9 cellular contexts compared by ENCODE assay signal in the genomic region with DNA sequence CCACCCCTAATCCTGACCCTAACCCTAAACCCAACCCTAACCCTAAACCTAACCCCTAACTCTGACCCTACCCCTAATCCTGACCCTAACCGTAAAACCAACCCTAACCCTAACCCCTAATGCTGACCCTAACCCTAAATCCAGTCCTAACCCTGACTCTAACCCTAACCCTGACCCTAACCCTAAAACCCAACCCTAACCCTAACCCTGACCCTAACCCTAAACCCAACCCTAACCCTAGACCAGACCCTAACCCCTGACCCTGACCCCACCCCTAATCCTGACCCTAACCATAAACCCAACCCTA. TPM values are rescaled to one million over a fixed set of nuclear protein-coding genes. Genes with fewer than 3 reads are reported as not detected.
DNase-seq lines count a peak whose midpoint lies in the region; ATAC-seq, FAIRE-seq and TF ChIP-seq lines count a peak whose summit lies in the region.
"Had no signal": no experiment of that assay in that cellular context is flagged by ENCODE, and none has a peak within 500 bp of the region (broad histone marks: within the 10 kb centered on the region; RNA-seq: fewer than 3 reads in every experiment).

No MANE protein-coding gene starts in this region.

- TF ChIP-seq RAD21 in A549 (conservative IDR thresholded peaks at IDR 0.05 in 1 of 2, IDR thresholded peaks at IDR 0.05 in 1 of 2) = no peak

- no peak for DNase-seq in A549 (ENCODE audit: low read depth in 1 of 2, low spot score in 1 of 2)
- no peak for DNase-seq in chondrocyte (ENCODE audit: low spot score)
- DNase-seq in foreskin melanocyte = no peak
- no peak for DNase-seq in caudate nucleus (lab: John Stamatoyannopoulos, UW)
- no peak for DNase-seq in glomerular visceral epithelial cell (ENCODE audit: extremely low spot score)
- DNase-seq in CD1c-positive myeloid dendritic cell (ENCODE audit: extremely low spot score) = no peak

- H3K4me2 ChIP-seq in A549 = peak overlapping the region; percentile 76

- TF ChIP-seq POLR2A in A549 (IDR thresholded peaks at IDR 0.05; ENCODE audit: low read length) = no peak

- H3K4me1 ChIP-seq in A549 = peaks cover 8% of the 10 kb centered on the region; the same call in 2 of the 3 replicates
- no peaks in the 10 kb centered on the region for H3K4me1 ChIP-seq in HEK293 (ENCODE audit: control insufficient read depth, insufficient read depth, low read length)
- peaks cover 15 to 25% of the 10 kb centered on the region in 2 donors for H3K4me1 ChIP-seq in muscle layer of duodenum (ENCODE audit: control insufficient read depth in 1 of 2, insufficient read depth in 2 of 2, low read length in 2 of 2)

- H3K4me1 Mint-ChIP-seq in chondrocyte (ENCODE audit: low read depth) = peaks cover 23% of the 10 kb centered on the region

- no peaks in the 10 kb centered on the region for H3K9me3 Mint-ChIP-seq in chondrocyte (ENCODE audit: low read depth)

- no peaks in the 10 kb centered on the region for H3K36me3 Mint-ChIP-seq in chondrocyte (ENCODE audit: low read depth)

- no peak for FAIRE-seq in A549 (lab: Jason Lieb, UNC)

- no peaks in the 10 kb centered on the region for H3K9me3 ChIP-seq in A549
- H3K9me3 ChIP-seq in HEK293 (ENCODE audit: control insufficient read depth, insufficient read depth, low read depth, low read length) = no peaks in the 10 kb centered on the region
- H3K9me3 ChIP-seq in muscle layer of duodenum (ENCODE audit: control insufficient read depth in 1 of 2, low read length in 2 of 2) = no peaks in the 10 kb centered on the region

- peaks cover 0 to 18% of the 10 kb centered on the region in 2 experiments; a peak in 1 of 3 replicates for H3K36me3 ChIP-seq in HEK293 (ENCODE audit: control insufficient read depth in 2 of 2, insufficient read depth in 1 of 2, low read length in 2 of 2)
- no peaks in the 10 kb centered on the region for H3K36me3 ChIP-seq in muscle layer of duodenum (ENCODE audit: control insufficient read depth in 1 of 2, insufficient read depth in 2 of 2, low read length in 2 of 2)
- H3K36me3 ChIP-seq: cardiac muscle cell had no signal

- no peak for ATAC-seq in A549

- no peak overlapping the region for H3K27ac Mint-ChIP-seq in chondrocyte (ENCODE audit: unreplicated experiment)

- 89% methylated on average over 1 of the region's 1 CpG for WGBS in A549 (ENCODE audit: missing lambda C conversion rate)

- H3K4me3 Mint-ChIP-seq in chondrocyte (ENCODE audit: unreplicated experiment) = peak overlapping the region; percentile 79

- H3K27me3 ChIP-seq in muscle layer of duodenum (ENCODE audit: low read depth, low read length) = no peaks in the 10 kb centered on the region
- H3K27me3 ChIP-seq: cardiac muscle cell had no signal

- POLR2A ChIA-PET in A549 (lab: Yijun Ruan, JAX) (no interaction called here), HEK293 (lab: Yijun Ruan, JAX) (interaction anchor here (0.6 kb wide), 1 partner anchor 30 kb away, joined by 4 read pairs; a partner anchor contains a TSS)

- H3K4me3 ChIP-seq in A549 (peak overlapping the region; percentile 99), HEK293 (ENCODE audit: low read depth, low read length) (no peak overlapping the region), muscle layer of duodenum (ENCODE audit: low read depth in 1 of 2, low read length in 2 of 2) (peak overlapping the region; percentile 52 to 80)

- H3K27ac ChIP-seq in A549 (peak overlapping the region; percentile 68 to 98; a peak in 5 of 6 replicates), HEK293 (ENCODE audit: extremely low read depth, low read depth, low read length) (no peak overlapping the region), muscle layer of duodenum (ENCODE audit: low read length) (no peak overlapping the region), caudate nucleus (ENCODE audit: low read depth, low read length) (no peak overlapping the region)

- CTCF ChIA-PET in A549 (lab: Yijun Ruan, JAX) = no interaction called here
- CTCF ChIA-PET in HEK293 (lab: Yijun Ruan, JAX) = no interaction called here

- H3K27me3 Mint-ChIP-seq in chondrocyte (ENCODE audit: low read depth) = peaks cover 3% of the 10 kb centered on the region

- TF ChIP-seq EP300 in A549 (IDR thresholded peaks at IDR 0.05) = no peak

- TF ChIP-seq CTCF in A549 (IDR thresholded peaks at IDR 0.05) = no peak
- TF ChIP-seq CTCF in HEK293 (tag by site-specific recombination; IDR thresholded peaks at IDR 0.05) = no peak
- no peak for TF ChIP-seq CTCF in chondrocyte (IDR thresholded peaks at IDR 0.05)

TF ChIP-seq in A549, 52 proteins besides CTCF, POLR2A, EP300 and RAD21 (continues in another document):
- TF ChIP-seq, protein P1, sequence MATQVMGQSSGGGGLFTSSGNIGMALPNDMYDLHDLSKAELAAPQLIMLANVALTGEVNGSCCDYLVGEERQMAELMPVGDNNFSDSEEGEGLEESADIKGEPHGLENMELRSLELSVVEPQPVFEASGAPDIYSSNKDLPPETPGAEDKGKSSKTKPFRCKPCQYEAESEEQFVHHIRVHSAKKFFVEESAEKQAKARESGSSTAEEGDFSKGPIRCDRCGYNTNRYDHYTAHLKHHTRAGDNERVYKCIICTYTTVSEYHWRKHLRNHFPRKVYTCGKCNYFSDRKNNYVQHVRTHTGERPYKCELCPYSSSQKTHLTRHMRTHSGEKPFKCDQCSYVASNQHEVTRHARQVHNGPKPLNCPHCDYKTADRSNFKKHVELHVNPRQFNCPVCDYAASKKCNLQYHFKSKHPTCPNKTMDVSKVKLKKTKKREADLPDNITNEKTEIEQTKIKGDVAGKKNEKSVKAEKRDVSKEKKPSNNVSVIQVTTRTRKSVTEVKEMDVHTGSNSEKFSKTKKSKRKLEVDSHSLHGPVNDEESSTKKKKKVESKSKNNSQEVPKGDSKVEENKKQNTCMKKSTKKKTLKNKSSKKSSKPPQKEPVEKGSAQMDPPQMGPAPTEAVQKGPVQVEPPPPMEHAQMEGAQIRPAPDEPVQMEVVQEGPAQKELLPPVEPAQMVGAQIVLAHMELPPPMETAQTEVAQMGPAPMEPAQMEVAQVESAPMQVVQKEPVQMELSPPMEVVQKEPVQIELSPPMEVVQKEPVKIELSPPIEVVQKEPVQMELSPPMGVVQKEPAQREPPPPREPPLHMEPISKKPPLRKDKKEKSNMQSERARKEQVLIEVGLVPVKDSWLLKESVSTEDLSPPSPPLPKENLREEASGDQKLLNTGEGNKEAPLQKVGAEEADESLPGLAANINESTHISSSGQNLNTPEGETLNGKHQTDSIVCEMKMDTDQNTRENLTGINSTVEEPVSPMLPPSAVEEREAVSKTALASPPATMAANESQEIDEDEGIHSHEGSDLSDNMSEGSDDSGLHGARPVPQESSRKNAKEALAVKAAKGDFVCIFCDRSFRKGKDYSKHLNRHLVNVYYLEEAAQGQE (IDR thresholded peaks at IDR 0.05) = no peak

TF ChIP-seq in HEK293, 187 proteins besides CTCF, POLR2A, EP300 and RAD21 (continues in another document):
- TF ChIP-seq ZNF768 (tag by site-specific recombination; IDR thresholded peaks at IDR 0.05) = no peak
- TF ChIP-seq, protein P2, sequence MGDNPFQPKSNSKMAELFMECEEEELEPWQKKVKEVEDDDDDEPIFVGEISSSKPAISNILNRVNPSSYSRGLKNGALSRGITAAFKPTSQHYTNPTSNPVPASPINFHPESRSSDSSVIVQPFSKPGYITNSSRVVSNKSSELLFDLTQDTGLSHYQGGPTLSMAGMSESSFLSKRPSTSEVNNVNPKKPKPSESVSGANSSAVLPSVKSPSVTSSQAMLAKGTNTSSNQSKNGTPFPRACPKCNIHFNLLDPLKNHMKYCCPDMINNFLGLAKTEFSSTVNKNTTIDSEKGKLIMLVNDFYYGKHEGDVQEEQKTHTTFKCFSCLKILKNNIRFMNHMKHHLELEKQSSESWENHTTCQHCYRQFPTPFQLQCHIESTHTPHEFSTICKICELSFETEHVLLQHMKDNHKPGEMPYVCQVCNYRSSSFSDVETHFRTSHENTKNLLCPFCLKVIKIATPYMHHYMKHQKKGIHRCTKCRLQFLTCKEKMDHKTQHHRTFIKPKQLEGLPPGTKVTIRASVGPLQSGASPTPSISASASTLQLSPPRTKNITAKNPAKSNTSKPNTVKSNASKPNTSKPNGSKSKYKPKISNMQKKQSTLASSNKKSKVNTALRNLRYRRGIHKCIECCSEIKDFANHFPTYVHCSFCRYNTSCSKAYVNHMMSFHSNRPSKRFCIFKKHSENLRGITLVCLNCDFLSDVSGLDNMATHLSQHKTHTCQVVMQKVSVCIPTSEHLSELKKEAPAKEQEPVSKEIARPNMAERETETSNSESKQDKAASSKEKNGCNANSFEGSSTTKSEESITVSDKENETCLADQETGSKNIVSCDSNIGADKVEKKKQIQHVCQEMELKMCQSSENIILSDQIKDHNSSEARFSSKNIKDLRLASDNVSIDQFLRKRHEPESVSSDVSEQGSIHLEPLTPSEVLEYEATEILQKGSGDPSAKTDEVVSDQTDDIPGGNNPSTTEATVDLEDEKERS (tag by site-specific recombination; IDR thresholded peaks at IDR 0.05) = 0 out of 2 replicates have a peak, but pooled peaks have one; percentile 18

RNA-seq across cellular contexts. Expression of a gene that starts 0.7 kb away (rescaled TPM):
- 21.0 and 21.7 TPM in 2 replicates for polyA plus RNA-seq in A549 (2011; rRNA removed)
- 27.8 and 33.5 TPM in 2 replicates for polyA plus RNA-seq in A549 (2012; cell fraction: cytosol; rRNA removed)
- polyA plus RNA-seq in A549 (2012; cell fraction: nucleus; rRNA removed) = 57.6 and 61.1 TPM in 2 replicates
- 14.2 to 17.8 TPM (median 15.9 TPM) in 3 replicates for polyA plus RNA-seq in A549 (2017; fragmentation: RNase III; extraction: RNeasy Plus Mini Kit Qiagen cat#74134 plus additional on column Dnase treatment)
- 21.3 and 30.7 TPM in 2 replicates for polyA minus RNA-seq in A549 (2011; rRNA and poly(A)+ RNA removed)
- 54.1 to 60.8 TPM (median 55.4 TPM) in 3 replicates for total RNA-seq in chondrocyte

RNA-seq across cellular contexts. Expression of a gene that starts 16.0 kb away (rescaled TPM):
- polyA plus RNA-seq in A549 (2011; rRNA removed) (0.05 TPM in 1 of 2 replicates, not detected in the other), A549 (2017; fragmentation: RNase III; extraction: RNeasy Plus Mini Kit Qiagen cat#74134 plus additional on column Dnase treatment) (0.09 to 0.12 TPM (median 0.11 TPM) in 3 replicates)
- polyA plus RNA-seq in A549 (2012; cell fraction: cytosol; rRNA removed) = 0.07 and 0.14 TPM in 2 replicates
- polyA plus RNA-seq in A549 (2012; cell fraction: nucleus; rRNA removed) = 0.54 and 0.67 TPM in 2 replicates
- not detected in 2 replicates for polyA minus RNA-seq in A549 (2011; rRNA and poly(A)+ RNA removed)
- total RNA-seq in chondrocyte = 0.85 to 1.3 TPM (median 0.89 TPM) in 3 replicates

RNA-seq across cellular contexts. Expression of a gene that starts 30.6 kb away (rescaled TPM):
- polyA plus RNA-seq in A549 (2011; rRNA removed) = 7.6 and 8.0 TPM in 2 replicates
- polyA plus RNA-seq in A549 (2012; cell fraction: cytosol; rRNA removed) = 5.4 and 5.5 TPM in 2 replicates
- polyA plus RNA-seq in A549 (2012; cell fraction: nucleus; rRNA removed) = 13.0 and 14.0 TPM in 2 replicates
- polyA plus RNA-seq in A549 (2017; fragmentation: RNase III; extraction: RNeasy Plus Mini Kit Qiagen cat#74134 plus additional on column Dnase treatment) = 8.3 to 9.4 TPM (median 8.9 TPM) in 3 replicates
- polyA minus RNA-seq in A549 (2011; rRNA and poly(A)+ RNA removed) = 5.8 and 6.3 TPM in 2 replicates
- total RNA-seq in chondrocyte = 22.8 to 26.5 TPM (median 25.6 TPM) in 3 replicates

RNA-seq across cellular contexts. Expression of a gene that starts 30.8 kb away (rescaled TPM):
- polyA plus RNA-seq in A549 (2011; rRNA removed) (198 and 214 TPM in 2 replicates), A549 (2017; fragmentation: RNase III; extraction: RNeasy Plus Mini Kit Qiagen cat#74134 plus additional on column Dnase treatment) (659 to 715 TPM (median 660 TPM) in 3 replicates)
- polyA plus RNA-seq in A549 (2012; cell fraction: cytosol; rRNA removed) = 517 and 900 TPM in 2 replicates
- 110 and 175 TPM in 2 replicates for polyA plus RNA-seq in A549 (2012; cell fraction: nucleus; rRNA removed)
- 36.7 and 45.7 TPM in 2 replicates for polyA minus RNA-seq in A549 (2011; rRNA and poly(A)+ RNA removed)
- total RNA-seq in chondrocyte = 240 to 279 TPM (median 256 TPM) in 3 replicates

Comparison
In these comparisons a context has a peak if more than half of its experiments do, and no peak if none do; other contexts are left out.
1. H3K27ac ChIP-seq: peak in A549 (2 of 2); none in HEK293 (single experiment), muscle layer of duodenum (single experiment) and caudate nucleus (single experiment).